Comparison of ENCODE assay signal across 28 cellular contexts in genomic region chr11:1205121-1205986, GRCh38. TPM values are rescaled to one million over a fixed set of nuclear protein-coding genes. Genes with fewer than 3 reads are reported as not detected.
DNase-seq lines count a peak whose midpoint lies in the region; ATAC-seq, FAIRE-seq and TF ChIP-seq lines count a peak whose summit lies in the region.
"Had no signal": no experiment of that assay in that cellular context is flagged by ENCODE, and none has a peak within 500 bp of the region (broad histone marks: within the 10 kb centered on the region; RNA-seq: fewer than 3 reads in every experiment).

No MANE protein-coding gene starts in this region.

- no peak overlapping the region for H4K5ac ChIP-seq in H1 (ENCODE audit: insufficient read length, low read depth, low read length)

- H3K4me2 ChIP-seq in SK-N-SH (no peak overlapping the region), H1 (ENCODE audit: insufficient read depth in 1 of 2, low read depth in 2 of 2, low read length in 2 of 2) (no peak overlapping the region), osteoblast (ENCODE audit: insufficient read depth, low read length) (no peak overlapping the region)
- H3K4me2 ChIP-seq: BLaER1 treated with 17β-estradiol and CSF1 and Interleukin-3, amounts not matched to agents 10 nM and 100 nM had no signal

- TF ChIP-seq POLR2A in H1 (IDR thresholded peaks at IDR 0.05; ENCODE audit: control extremely low read depth in 1 of 2, low read depth in 2 of 2, low read length in 2 of 2) (no peak), esophagus muscularis mucosa (IDR thresholded peaks at IDR 0.05; ENCODE audit: low read depth) (no peak)

- H3K23me2 ChIP-seq in H1 (ENCODE audit: low read depth, low read length), result no peaks in the 10 kb centered on the region; the same call in 1 of the 2 replicates

- no peaks in the 10 kb centered on the region for H3K9me2 ChIP-seq in SK-N-SH

- H3K14ac ChIP-seq in H1 (ENCODE audit: insufficient read length), result no peak overlapping the region

- WGBS in SK-N-SH (ENCODE audit: low lambda C conversion rate), result 47% methylated on average over 22 of the region's 35 CpGs
- 85% methylated on average over 33 of the region's 35 CpGs; no CpG with 5 or more reads in 1 of the 2 experiments for WGBS in H1 (ENCODE audit: extremely low coverage in 1 of 2, insufficient coverage in 1 of 2, insufficient read length in 1 of 2, insufficient replicate concordance in 2 of 2, low coverage in 1 of 2, low lambda C conversion rate in 2 of 2, missing lambda C conversion rate in 1 of 2), 2 experiments
- WGBS in esophagus muscularis mucosa, result 74% methylated on average over 34 of the region's 35 CpGs

- H4K91ac ChIP-seq in H1 (replicated peaks; ENCODE audit: insufficient read length, low read length), result no peak overlapping the region

- no peaks in the 10 kb centered on the region; a peak in 1 of 4 replicates for H3K4me1 ChIP-seq in SK-N-SH (ENCODE audit: control insufficient read depth in 1 of 2, insufficient read depth in 2 of 2, low read depth in 1 of 2, low read length in 1 of 2)
- H3K4me1 ChIP-seq in H1 (replicated peaks in 1 of 4; ENCODE audit: control insufficient read depth in 3 of 4, insufficient read depth in 4 of 4, low read length in 3 of 4), result no peaks in the 10 kb centered on the region; a peak in 1 of 7 replicates
- H3K4me1 ChIP-seq in osteoblast (ENCODE audit: insufficient read depth, low read length), result no peaks in the 10 kb centered on the region
- H3K4me1 ChIP-seq in esophagus muscularis mucosa, result peaks cover 3 to 13% (median 9%) of the 10 kb centered on the region in 4 donors

- TF ChIP-seq CTCF in SK-N-SH (IDR thresholded peaks at IDR 0.05) (no peak), GM10266 (IDR thresholded peaks at IDR 0.05; ENCODE audit: control insufficient read depth, insufficient read depth, low read depth, missing control alignments) (no peak), H1 (IDR thresholded peaks at IDR 0.05; ENCODE audit: control extremely low read depth in 1 of 3, insufficient read depth in 1 of 3, low read depth in 1 of 3, low read length in 3 of 3) (no peak), osteoblast (IDR thresholded peaks at IDR 0.05; ENCODE audit: extremely low read depth, low read depth, low read length) (no peak), esophagus muscularis mucosa (IDR thresholded peaks at IDR 0.05) (no peak)

- no peak overlapping the region; the same call in 1 of the 2 replicates for H4K8ac ChIP-seq in H1 (ENCODE audit: extremely low read depth, insufficient read depth, low read length)

- H2AK5ac ChIP-seq in H1 (ENCODE audit: low read depth, low read length), result no peak overlapping the region

- H2BK12ac ChIP-seq in H1 (ENCODE audit: low read depth, low read length), result no peak overlapping the region

- TF ChIP-seq RAD21 in SK-N-SH (IDR thresholded peaks at IDR 0.05; ENCODE audit: low read length), result no peak
- TF ChIP-seq RAD21 in H1 (IDR thresholded peaks at IDR 0.05 in 1 of 2, conservative IDR thresholded peaks at IDR 0.05 in 1 of 2; ENCODE audit: low read depth in 2 of 2, low read length in 2 of 2), result no peak

- no peak overlapping the region for H2AFZ ChIP-seq in SK-N-SH (ENCODE audit: low read depth)
- H2AFZ ChIP-seq in H1 (ENCODE audit: low read length), result no peak overlapping the region
- H2AFZ ChIP-seq in osteoblast (ENCODE audit: low read length), result no peak overlapping the region

- intact Hi-C loops in esophagus muscularis mucosa (cut with DNase I), result no loop called here

- no peaks in the 10 kb centered on the region for H3K36me3 ChIP-seq in SK-N-SH (replicated peaks in 1 of 2; ENCODE audit: control insufficient read depth in 1 of 2, insufficient read depth in 2 of 2, low read length in 1 of 2)
- no peaks in the 10 kb centered on the region for H3K36me3 ChIP-seq in H1 (ENCODE audit: control insufficient read depth in 2 of 4, insufficient read depth in 4 of 4, low read length in 3 of 4)
- H3K36me3 ChIP-seq in osteoblast (ENCODE audit: insufficient read depth, low read length), result no peaks in the 10 kb centered on the region
- no peaks in the 10 kb centered on the region for H3K36me3 ChIP-seq in esophagus muscularis mucosa
- H3K36me3 ChIP-seq: BLaER1 treated with 17β-estradiol and CSF1 and Interleukin-3, amounts not matched to agents 10 nM and 100 nM; gastroesophageal sphincter; prostate gland had no signal

- no peak overlapping the region for H3K4me3 ChIP-seq in SK-N-SH (ENCODE audit: low read depth in 2 of 2, low read length in 1 of 2)
- no peak overlapping the region for H3K4me3 ChIP-seq in H1 (ENCODE audit: extremely low read depth in 1 of 4, insufficient read depth in 2 of 4, low read depth in 3 of 4, low read length in 4 of 4)
- no peak overlapping the region for H3K4me3 ChIP-seq in osteoblast (ENCODE audit: insufficient read depth, low read length)
- no peak overlapping the region for H3K4me3 ChIP-seq in esophagus muscularis mucosa
- H3K4me3 ChIP-seq: BLaER1 treated with 17β-estradiol and CSF1 and Interleukin-3, amounts not matched to agents 10 nM and 100 nM; body of pancreas; gastroesophageal sphincter; GM12878; prostate gland; SK-N-MC had no signal

- no peak for TF ChIP-seq EP300 in SK-N-SH (IDR thresholded peaks at IDR 0.05; ENCODE audit: borderline replicate concordance in 1 of 2, low read depth in 1 of 2, low read length in 1 of 2)
- no peak for TF ChIP-seq EP300 in H1 (IDR thresholded peaks at IDR 0.05; ENCODE audit: borderline replicate concordance in 1 of 2, low read depth in 2 of 2, low read length in 2 of 2)
- TF ChIP-seq EP300 in esophagus muscularis mucosa (IDR thresholded peaks at IDR 0.05), result no peak

- H3K27me3 ChIP-seq in SK-N-SH (ENCODE audit: insufficient read depth), result no peaks in the 10 kb centered on the region
- 0 out of 7 replicates have a peak, but pooled peaks cover 0 to 2% (median 0%) of the 10 kb centered on the region in 4 experiments for H3K27me3 ChIP-seq in H1 (replicated peaks in 1 of 4; ENCODE audit: control insufficient read depth in 3 of 4, extremely low read depth in 1 of 4, insufficient read depth in 3 of 4, low read length in 3 of 4)
- no peaks in the 10 kb centered on the region for H3K27me3 ChIP-seq in osteoblast (ENCODE audit: insufficient read depth, low read length)
- H3K27me3 ChIP-seq in esophagus muscularis mucosa, result peaks cover 0 to 36% (median 6%) of the 10 kb centered on the region in 4 donors

- POLR2A ChIA-PET in SK-N-SH (lab: Yijun Ruan, JAX) (no interaction called here), H1 (lab: Charles Lee; ENCODE audit: partially characterized antibody) (interaction anchor here (0.7 kb wide), 1 partner anchor 274 kb away, joined by 3 read pairs; no protein-coding TSS in a partner anchor)

- no peaks in the 10 kb centered on the region for H3K79me1 ChIP-seq in H1 (ENCODE audit: low read depth, low read length)

- DNase-seq in SK-N-SH, result peak; percentile 15
- DNase-seq in GM10266 (ENCODE audit: extremely low spot score), result peak; percentile 10
- no peak for DNase-seq in H1 (ENCODE audit: low read depth in 1 of 2, low spot score in 2 of 2)
- peak; percentile 71 for DNase-seq in osteoblast (ENCODE audit: insufficient read length, low spot score, missing footprints)
- DNase-seq in AG08395 (ENCODE audit: low spot score), result no peak
- DNase-seq in esophagus muscularis mucosa (ENCODE audit: extremely low spot score), result no peak
- DNase-seq: activated CD4-positive, alpha-beta T cell treated with anti-CD3 and anti-CD28 coated beads for 36 hours; dermis blood vessel endothelial cell; Kasumi-1; NCI-H1105; NCI-H2107; NCI-H69; PC-3 had no signal

- H2BK15ac ChIP-seq in H1 (ENCODE audit: low read length), result no peak overlapping the region

- H3K9me3 ChIP-seq in SK-N-SH, result no peaks in the 10 kb centered on the region
- peaks cover 9 to 28% of the 10 kb centered on the region in 2 experiments; a peak in 3 of 4 replicates for H3K9me3 ChIP-seq in H1 (ENCODE audit: insufficient read depth in 2 of 2, low read depth in 1 of 2, low read length in 1 of 2)
- H3K9me3 ChIP-seq in osteoblast (ENCODE audit: low read depth, low read length), result no peaks in the 10 kb centered on the region
- H3K9me3 ChIP-seq in esophagus muscularis mucosa, result no peaks in the 10 kb centered on the region
- H3K9me3 ChIP-seq: body of pancreas, prostate gland had no signal

- no peaks in the 10 kb centered on the region for H4K20me1 ChIP-seq in SK-N-SH (ENCODE audit: insufficient read depth)
- H4K20me1 ChIP-seq in H1 (replicated peaks in 1 of 2; ENCODE audit: control insufficient read depth in 1 of 2, insufficient read depth in 2 of 2, low read length in 2 of 2), result no peaks in the 10 kb centered on the region
- no peaks in the 10 kb centered on the region for H4K20me1 ChIP-seq in osteoblast (ENCODE audit: insufficient read depth, low read length)

- no peak overlapping the region for H3K23ac ChIP-seq in H1 (ENCODE audit: insufficient read length)

- H2BK5ac ChIP-seq in H1 (ENCODE audit: low read depth, low read length), result no peak overlapping the region

- H3K79me2 ChIP-seq in SK-N-SH (ENCODE audit: insufficient read depth) (no peaks in the 10 kb centered on the region), H1 (ENCODE audit: control insufficient read depth in 1 of 2, insufficient read depth in 2 of 2, low read length in 2 of 2) (no peaks in the 10 kb centered on the region), osteoblast (ENCODE audit: insufficient read depth, low read length) (no peaks in the 10 kb centered on the region)

- no peak overlapping the region for H3K18ac ChIP-seq in H1 (ENCODE audit: extremely low read depth, low read length)

- no peak overlapping the region for H2BK20ac ChIP-seq in H1 (ENCODE audit: low read length)

- ATAC-seq in SK-N-SH treated with all-trans-retinoic acid at 6 μM for 48 hours (no peak), HG03108 (IDR thresholded peaks at IDR 0.05; ENCODE audit: unreplicated experiment) (no peak)
- ATAC-seq: activated CD4-positive, alpha-beta T cell treated with anti-CD3 and anti-CD28 coated beads for 36 hours; body of pancreas; gastroesophageal sphincter; GM12878; PC-3; stimulated activated effector memory CD8-positive, alpha-beta T cell treated with anti-CD3 and anti-CD28 coated beads, Interleukin-12 subunit alpha, Interleukin-12 subunit beta, amount 100 ng/mL, for 72 hours had no signal

- H3K4ac ChIP-seq in H1 (replicated peaks; ENCODE audit: insufficient read length, low read depth, low read length), result peak overlapping the region; percentile 85

- H3K27ac ChIP-seq in SK-N-SH (ENCODE audit: low read depth in 2 of 2, low read length in 1 of 2) (no peak overlapping the region), H1 (ENCODE audit: low read depth, low read length) (no peak overlapping the region), osteoblast (ENCODE audit: low read depth, low read length) (no peak overlapping the region), esophagus muscularis mucosa (replicated peaks in 1 of 4) (no peak overlapping the region)
- H3K27ac ChIP-seq: 22Rv1; BLaER1 treated with 17β-estradiol and CSF1 and Interleukin-3, amounts not matched to agents 10 nM and 100 nM; body of pancreas; gastroesophageal sphincter; prostate gland; SK-N-MC had no signal

- no peaks in the 10 kb centered on the region for H3F3A ChIP-seq in SK-N-SH (replicated peaks; ENCODE audit: insufficient read depth)

- CTCF ChIA-PET in SK-N-SH (lab: Yijun Ruan, JAX), result interaction anchor here (1.1 to 5.9 kb wide), 2 partner anchors 52 to 310 kb away, joined by 3 to 38 read pairs; no protein-coding TSS in a partner anchor
- CTCF ChIA-PET in H1 (lab: Charles Lee; ENCODE audit: partially characterized antibody), result interaction anchor here (0.7 to 2.2 kb wide), 8 partner anchors 22 to 447 kb away, joined by 3 to 6 read pairs (median 4); no protein-coding TSS in a partner anchor

- no peak overlapping the region for H3K56ac ChIP-seq in H1 (replicated peaks; ENCODE audit: insufficient read length, low read depth, low read length)

- no peak for FAIRE-seq in H1 (lab: Jason Lieb, UNC)
- FAIRE-seq: G401.6, GM12878, HTR-8/SVneo had no signal

- H3K9ac ChIP-seq in SK-N-SH (no peak overlapping the region), H1 (replicated peaks in 1 of 4; ENCODE audit: extremely low read depth in 1 of 4, low read depth in 3 of 4, low read length in 3 of 4) (no peak overlapping the region)
- H3K9ac ChIP-seq: BLaER1 treated with 17β-estradiol and CSF1 and Interleukin-3, amounts not matched to agents 10 nM and 100 nM had no signal

- H2BK120ac ChIP-seq in H1 (replicated peaks; ENCODE audit: low read depth, low read length), result no peak overlapping the region

RNA-seq across cellular contexts. Expression of gene MUC5B, which starts 17.5 kb away (rescaled TPM):
- polyA plus RNA-seq in SK-N-SH (2012; rRNA removed) (not detected in 2 replicates), H1 (2011; rRNA removed) (0.03 and 0.44 TPM in 2 replicates)
- not detected in 2 replicates for polyA plus RNA-seq in SK-N-SH (2012; cell fraction: cytosol; rRNA removed)
- not detected in 2 replicates for polyA plus RNA-seq in SK-N-SH (2012; cell fraction: nucleus; rRNA removed)
- 0.02 and 0.31 TPM in 2 replicates for total RNA-seq in H1 (2021; fragmentation: NEBNext Ultra II Directional; extraction: Animal tissue kit (Norgen Biotek cat#: 25700))
- 0.03 TPM for polyA plus RNA-seq in H1 (2011; cell fraction: cytosol; rRNA removed)
- polyA plus RNA-seq in H1 (2011; cell fraction: nucleus; rRNA removed), result 0.10 TPM
- polyA plus RNA-seq in H1 (2012, experiment 1 of 2), result 0.01 to 0.09 TPM (median 0.03 TPM) in 4 replicates
- 0.01 TPM for polyA plus RNA-seq in H1 (2012, experiment 2 of 2)
- 0.02 TPM for polyA plus RNA-seq in H1 (2013, experiment 1 of 2)
- polyA plus RNA-seq in H1 (2013, experiment 2 of 2), result 0.02 TPM
- 0.02 and 0.03 TPM in 2 replicates for polyA minus RNA-seq in H1 (2011; rRNA and poly(A)+ RNA removed)
- polyA minus RNA-seq in H1 (2011; cell fraction: cytosol; rRNA and poly(A)+ RNA removed), result not detected
- polyA minus RNA-seq in H1 (2011; cell fraction: nucleus; rRNA and poly(A)+ RNA removed), result 0.10 TPM
- total RNA-seq in osteoblast (not detected in 2 replicates), esophagus muscularis mucosa (under 1 TPM in 3 of 4 donors, not detected in 1; under 0.01 to 0.45 (median 0.06) TPM)
- total RNA-seq: activated CD4-positive, alpha-beta T cell treated with anti-CD3 and anti-CD28 coated beads for 36 hours; dermis blood vessel endothelial cell; epithelial cell of proximal tubule; myocyte had no signal
- polyA plus RNA-seq: GM12878 had no signal

RNA-seq across cellular contexts. Expression of gene MUC5AC, which starts 47.6 kb away (rescaled TPM):
- polyA plus RNA-seq in SK-N-SH (2012; rRNA removed) (not detected in 2 replicates), H1 (2011; rRNA removed) (not detected in 2 replicates)
- polyA plus RNA-seq in SK-N-SH (2012; cell fraction: cytosol; rRNA removed), result not detected in 2 replicates
- not detected in 2 replicates for polyA plus RNA-seq in SK-N-SH (2012; cell fraction: nucleus; rRNA removed)
- not detected in 2 replicates for total RNA-seq in H1 (2021; fragmentation: NEBNext Ultra II Directional; extraction: Animal tissue kit (Norgen Biotek cat#: 25700))
- not detected for polyA plus RNA-seq in H1 (2011; cell fraction: cytosol; rRNA removed)
- polyA plus RNA-seq in H1 (2011; cell fraction: nucleus; rRNA removed), result not detected
- not detected in 4 replicates for polyA plus RNA-seq in H1 (2012, experiment 1 of 2)
- polyA plus RNA-seq in H1 (2012, experiment 2 of 2), result not detected
- polyA plus RNA-seq in H1 (2013, experiment 1 of 2), result not detected
- polyA plus RNA-seq in H1 (2013, experiment 2 of 2), result not detected
- polyA minus RNA-seq in H1 (2011; rRNA and poly(A)+ RNA removed), result not detected in 2 replicates
- not detected for polyA minus RNA-seq in H1 (2011; cell fraction: cytosol; rRNA and poly(A)+ RNA removed)
- not detected for polyA minus RNA-seq in H1 (2011; cell fraction: nucleus; rRNA and poly(A)+ RNA removed)
- total RNA-seq in osteoblast (not detected in 2 replicates), esophagus muscularis mucosa (under 1 TPM in 3 of 4 donors, not detected in 1; under 0.01 TPM)
- total RNA-seq: activated CD4-positive, alpha-beta T cell treated with anti-CD3 and anti-CD28 coated beads for 36 hours; dermis blood vessel endothelial cell; epithelial cell of proximal tubule; GM12878; liver; myocyte had no signal
- polyA plus RNA-seq: liver had no signal

Comparison
In these comparisons a context has a peak if more than half of its experiments do, and no peak if none do; other contexts are left out.
1. DNase-seq: peak in SK-N-SH (single experiment), GM10266 (single experiment) and osteoblast (single experiment); none in H1 (0 of 2), AG08395 (single experiment) and esophagus muscularis mucosa (single experiment).